ENCODE assay signal across 28 cellular contexts in the genomic region with DNA sequence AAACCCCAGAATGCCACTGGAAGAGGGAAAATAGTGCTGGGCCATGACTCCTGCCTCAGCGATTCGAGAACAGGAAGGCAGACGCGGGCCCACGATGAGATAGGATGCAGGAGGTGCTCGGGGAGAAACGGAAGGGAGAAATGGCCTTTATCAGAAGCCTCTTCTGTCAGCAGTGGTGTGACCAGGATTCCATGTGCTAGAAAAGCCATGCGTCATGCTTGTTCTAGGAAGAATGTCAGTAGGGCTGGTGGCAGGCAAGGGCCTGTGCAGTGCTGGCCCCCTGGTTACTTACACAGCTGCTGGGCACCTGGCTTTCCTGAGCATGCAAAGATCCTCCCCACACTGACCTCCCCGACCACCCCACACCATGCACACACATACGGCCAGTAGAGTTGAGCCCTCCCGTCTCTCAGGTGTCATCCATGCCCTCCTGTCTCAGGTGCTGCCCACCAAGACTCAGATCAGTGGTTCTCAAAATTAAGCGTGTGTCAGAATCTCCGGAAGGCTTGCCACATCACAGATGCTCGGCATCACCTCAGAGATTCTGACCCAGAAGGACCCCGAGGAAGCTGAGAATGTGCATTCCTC.
DNase-seq lines count a peak whose midpoint lies in the region; ATAC-seq, FAIRE-seq and TF ChIP-seq lines count a peak whose summit lies in the region.
"Had no signal": no experiment of that assay in that cellular context is flagged by ENCODE, and none has a peak within 500 bp of the region (broad histone marks: within the 10 kb centered on the region; RNA-seq: fewer than 3 reads in every experiment).

No MANE protein-coding gene starts in this region.

- CTCF ChIA-PET in K562 (lab: Yijun Ruan, JAX; ENCODE audit: low intra/inter-chr PET ratio): no interaction called here

- H4K20me1 ChIP-seq in K562 (replicated peaks; ENCODE audit: control insufficient read depth, insufficient read depth, low read length): no peaks in the 10 kb centered on the region

- no peak overlapping the region for H3K9ac ChIP-seq in K562 (ENCODE audit: insufficient read depth in 1 of 2, low read depth in 2 of 2, low read length in 2 of 2)

- BruUV-seq in K562 (replicated peaks; lab: Mats Ljungman, UMichigan): no TSS peak

- TF ChIP-seq POLR2A in K562 (conservative IDR thresholded peaks at IDR 0.05): no peak

- H3K4me1 ChIP-seq in K562 (replicated peaks in 1 of 2; ENCODE audit: control insufficient read depth in 2 of 2, insufficient read depth in 2 of 2, low read length in 2 of 2): peaks cover 12 to 14% of the 10 kb centered on the region in 2 experiments; a peak in 4 of 5 replicates
- H3K4me1 ChIP-seq: SJSA1 had no signal

- TF ChIP-seq EP300 in K562 (IDR thresholded peaks at IDR 0.05; ENCODE audit: low read length): peak; percentile 77; the same call in 1 of the 2 replicates

- TF ChIP-seq RAD21 in K562 (CRISPR knock-in tag; conservative IDR thresholded peaks at IDR 0.05 in 1 of 2, IDR thresholded peaks at IDR 0.05 in 1 of 2): no peak

- in situ Hi-C loops in K562 (cut with MboI): no loop called here

- H3K79me2 ChIP-seq in K562 (ENCODE audit: control insufficient read depth, insufficient read depth, low read length): no peaks in the 10 kb centered on the region

- no peaks in the 10 kb centered on the region for H3K9me3 ChIP-seq in K562 (replicated peaks; ENCODE audit: control insufficient read depth, insufficient read depth, low read depth, low read length)
- H3K9me3 ChIP-seq: esophagus squamous epithelium, SJSA1 had no signal

- H3K4me3 ChIP-seq in K562: no peak overlapping the region
- H3K4me3 ChIP-seq: esophagus squamous epithelium, SJSA1, skin epidermis had no signal

- H3K27me3 ChIP-seq in K562 (ENCODE audit: control insufficient read depth in 2 of 2, insufficient read depth in 2 of 2, low read length in 2 of 2): peaks cover 0 to 14% of the 10 kb centered on the region in 2 experiments; a peak in 2 of 5 replicates
- H3K27me3 ChIP-seq: esophagus squamous epithelium, SJSA1 had no signal

- H3K27ac ChIP-seq in K562 (ENCODE audit: extremely low read depth, low read depth, low read length): peak overlapping the region; percentile 29; the same call in 2 of the 3 replicates
- H3K27ac ChIP-seq: SJSA1 had no signal

- ATAC-seq in K562 (peak; percentile 85), left ventricle myocardium superior (peak; percentile 71), sciatic nerve (peak; percentile 61), HG03521 (IDR thresholded peaks at IDR 0.05; ENCODE audit: unreplicated experiment) (no peak), GM19452 (IDR thresholded peaks at IDR 0.05; ENCODE audit: unreplicated experiment) (no peak)
- ATAC-seq: activated CD4-positive, alpha-beta T cell treated with anti-CD3 and anti-CD28 coated beads for 36 hours; stimulated activated naive CD8-positive, alpha-beta T cell treated with anti-CD3 and anti-CD28 coated beads, Interleukin-15, amount 100 ng/mL, for 72 hours had no signal

- H3K4me2 ChIP-seq in K562 (ENCODE audit: insufficient read depth, low read length): peak overlapping the region; percentile 30; the same call in 1 of the 2 replicates

- POLR2A ChIA-PET in K562 (lab: Yijun Ruan, JAX): interaction anchor here (0.6 kb wide), 1 partner anchor 250 kb away, joined by 3 read pairs; no protein-coding TSS in a partner anchor

- no peaks in the 10 kb centered on the region for H3K36me3 ChIP-seq in K562 (ENCODE audit: control insufficient read depth, insufficient read depth, low read length)
- H3K36me3 ChIP-seq: esophagus squamous epithelium, SJSA1 had no signal

- TF ChIP-seq CTCF in K562 (IDR thresholded peaks at IDR 0.05 in 2 of 3, conservative IDR thresholded peaks at IDR 0.05 in 1 of 3; ENCODE audit: insufficient read depth in 2 of 3, low read depth in 1 of 3, low read length in 3 of 3): no peak

- FAIRE-seq in K562 (lab: Jason Lieb, UNC): peak; percentile 86
- FAIRE-seq: endometrium, kidney, RCC 7860, TTC549 had no signal

- intact Hi-C loops in K562 (cut with micrococcal nuclease): no loop called here
- intact Hi-C loops in left ventricle myocardium superior (cut with micrococcal nuclease): no loop called here
- intact Hi-C loops in sciatic nerve (cut with DNase I): no loop called here

- peak overlapping the region; percentile 58 for H2AFZ ChIP-seq in K562 (ENCODE audit: low read depth, low read length)

- peak; percentile 66 for DNase-seq in CMK (ENCODE audit: low read depth)
- DNase-seq in K562 (ENCODE audit: extremely low read depth in 1 of 4, low spot score in 3 of 4): peak; percentile 21 to 66 (median 38)
- DNase-seq in left ventricle myocardium superior: peak; percentile 46
- no peak for DNase-seq in sciatic nerve (ENCODE audit: low spot score)
- DNase-seq in NCI-H1048 (lab: John Stamatoyannopoulos, UW): no peak
- no peak for DNase-seq in NCI-H1092 treated with DMSO at 0.1 percent for 48 hours (lab: John Stamatoyannopoulos, UW)
- DNase-seq: activated CD4-positive, alpha-beta T cell treated with anti-CD3 and anti-CD28 coated beads for 36 hours; activated effector memory CD4-positive, alpha-beta T cell treated with anti-CD3 and anti-CD28 coated beads, Interleukin-2, amount 50 U/mL, for 16 hours; activated T-cell treated with anti-CD3 and anti-CD28 coated beads, Interleukin-2, amount 50 U/mL, for 1 hour; CD8-positive, alpha-beta memory T cell; DMS153; esophagus squamous epithelium; GOT3; kidney; NCI-H1092; NCI-H1930; NCI-H526 treated with DMSO at 0.1 percent for 48 hours; stimulated activated CD4-positive, alpha-beta T cell treated with anti-CD3 and anti-CD28 coated beads, Interleukin-1b, Interleukin-23, amount 100 ng/mL, for 48 hours; stimulated activated CD8-positive, alpha-beta memory T cell treated with anti-CD3 and anti-CD28 coated beads, Interleukin-4, amount 100 ng/mL, for 48 hours; stimulated activated naive CD8-positive, alpha-beta T cell treated with anti-CD3 and anti-CD28 coated beads, Interleukin-15, amount 100 ng/mL, for 72 hours; T-helper 1 cell had no signal

- WGBS in K562 (ENCODE audit: insufficient coverage, low coverage, missing lambda C conversion rate): 15% methylated on average over 15 of the region's 15 CpGs

- no peaks in the 10 kb centered on the region for H3K9me1 ChIP-seq in K562 (ENCODE audit: control insufficient read depth, insufficient read depth, low read length)

TF ChIP-seq in K562, 482 proteins besides CTCF, POLR2A, EP300 and RAD21 (continues in another document):
- TF ChIP-seq PML (IDR thresholded peaks at IDR 0.05; ENCODE audit: low read length) (no peak), TCF7 (IDR thresholded peaks at IDR 0.05; ENCODE audit: borderline replicate concordance) (no peak), ZFX (CRISPR knock-in tag; IDR thresholded peaks at IDR 0.05) (peak; percentile 43; the same call in 1 of the 2 replicates), ZNF699 (CRISPR knock-in tag; IDR thresholded peaks at IDR 0.05; ENCODE audit: insufficient replicate concordance) (no peak), SMC3 (conservative IDR thresholded peaks at IDR 0.05; ENCODE audit: insufficient read depth, low read depth, low read length) (no peak), TAF1 (IDR thresholded peaks at IDR 0.05; ENCODE audit: control insufficient read depth, extremely low read depth, insufficient read depth, low read length, severe bottlenecking) (no peak)
- TF ChIP-seq, protein P1, sequence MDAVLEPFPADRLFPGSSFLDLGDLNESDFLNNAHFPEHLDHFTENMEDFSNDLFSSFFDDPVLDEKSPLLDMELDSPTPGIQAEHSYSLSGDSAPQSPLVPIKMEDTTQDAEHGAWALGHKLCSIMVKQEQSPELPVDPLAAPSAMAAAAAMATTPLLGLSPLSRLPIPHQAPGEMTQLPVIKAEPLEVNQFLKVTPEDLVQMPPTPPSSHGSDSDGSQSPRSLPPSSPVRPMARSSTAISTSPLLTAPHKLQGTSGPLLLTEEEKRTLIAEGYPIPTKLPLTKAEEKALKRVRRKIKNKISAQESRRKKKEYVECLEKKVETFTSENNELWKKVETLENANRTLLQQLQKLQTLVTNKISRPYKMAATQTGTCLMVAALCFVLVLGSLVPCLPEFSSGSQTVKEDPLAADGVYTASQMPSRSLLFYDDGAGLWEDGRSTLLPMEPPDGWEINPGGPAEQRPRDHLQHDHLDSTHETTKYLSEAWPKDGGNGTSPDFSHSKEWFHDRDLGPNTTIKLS (IDR thresholded peaks at IDR 0.05; ENCODE audit: borderline replicate concordance, low read depth): peak; percentile 39; the same call in 1 of the 2 replicates
- TF ChIP-seq, protein P2, sequence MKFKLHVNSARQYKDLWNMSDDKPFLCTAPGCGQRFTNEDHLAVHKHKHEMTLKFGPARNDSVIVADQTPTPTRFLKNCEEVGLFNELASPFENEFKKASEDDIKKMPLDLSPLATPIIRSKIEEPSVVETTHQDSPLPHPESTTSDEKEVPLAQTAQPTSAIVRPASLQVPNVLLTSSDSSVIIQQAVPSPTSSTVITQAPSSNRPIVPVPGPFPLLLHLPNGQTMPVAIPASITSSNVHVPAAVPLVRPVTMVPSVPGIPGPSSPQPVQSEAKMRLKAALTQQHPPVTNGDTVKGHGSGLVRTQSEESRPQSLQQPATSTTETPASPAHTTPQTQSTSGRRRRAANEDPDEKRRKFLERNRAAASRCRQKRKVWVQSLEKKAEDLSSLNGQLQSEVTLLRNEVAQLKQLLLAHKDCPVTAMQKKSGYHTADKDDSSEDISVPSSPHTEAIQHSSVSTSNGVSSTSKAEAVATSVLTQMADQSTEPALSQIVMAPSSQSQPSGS (CRISPR knock-in tag; IDR thresholded peaks at IDR 0.05): no peak
- TF ChIP-seq, protein P3, sequence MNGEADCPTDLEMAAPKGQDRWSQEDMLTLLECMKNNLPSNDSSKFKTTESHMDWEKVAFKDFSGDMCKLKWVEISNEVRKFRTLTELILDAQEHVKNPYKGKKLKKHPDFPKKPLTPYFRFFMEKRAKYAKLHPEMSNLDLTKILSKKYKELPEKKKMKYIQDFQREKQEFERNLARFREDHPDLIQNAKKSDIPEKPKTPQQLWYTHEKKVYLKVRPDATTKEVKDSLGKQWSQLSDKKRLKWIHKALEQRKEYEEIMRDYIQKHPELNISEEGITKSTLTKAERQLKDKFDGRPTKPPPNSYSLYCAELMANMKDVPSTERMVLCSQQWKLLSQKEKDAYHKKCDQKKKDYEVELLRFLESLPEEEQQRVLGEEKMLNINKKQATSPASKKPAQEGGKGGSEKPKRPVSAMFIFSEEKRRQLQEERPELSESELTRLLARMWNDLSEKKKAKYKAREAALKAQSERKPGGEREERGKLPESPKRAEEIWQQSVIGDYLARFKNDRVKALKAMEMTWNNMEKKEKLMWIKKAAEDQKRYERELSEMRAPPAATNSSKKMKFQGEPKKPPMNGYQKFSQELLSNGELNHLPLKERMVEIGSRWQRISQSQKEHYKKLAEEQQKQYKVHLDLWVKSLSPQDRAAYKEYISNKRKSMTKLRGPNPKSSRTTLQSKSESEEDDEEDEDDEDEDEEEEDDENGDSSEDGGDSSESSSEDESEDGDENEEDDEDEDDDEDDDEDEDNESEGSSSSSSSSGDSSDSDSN (IDR thresholded peaks at IDR 0.05; ENCODE audit: borderline replicate concordance in 1 of 2, low read depth in 2 of 2, low read length in 2 of 2): peak; percentile 54 to 75; a peak in 1 of 4 replicates

Comparison
In these comparisons a context has a peak if more than half of its experiments do, and no peak if none do; other contexts are left out.
1. DNase-seq: peak in CMK (single experiment), K562 (4 of 4) and left ventricle myocardium superior (single experiment); none in sciatic nerve (single experiment), NCI-H1048 (single experiment) and NCI-H1092 treated with DMSO at 0.1 percent for 48 hours (single experiment).
2. ATAC-seq: peak in K562 (single experiment), left ventricle myocardium superior (single experiment) and sciatic nerve (single experiment); none in HG03521 (single experiment) and GM19452 (single experiment).